ENCODE assay signal across 1 cellular context in the genomic region with DNA sequence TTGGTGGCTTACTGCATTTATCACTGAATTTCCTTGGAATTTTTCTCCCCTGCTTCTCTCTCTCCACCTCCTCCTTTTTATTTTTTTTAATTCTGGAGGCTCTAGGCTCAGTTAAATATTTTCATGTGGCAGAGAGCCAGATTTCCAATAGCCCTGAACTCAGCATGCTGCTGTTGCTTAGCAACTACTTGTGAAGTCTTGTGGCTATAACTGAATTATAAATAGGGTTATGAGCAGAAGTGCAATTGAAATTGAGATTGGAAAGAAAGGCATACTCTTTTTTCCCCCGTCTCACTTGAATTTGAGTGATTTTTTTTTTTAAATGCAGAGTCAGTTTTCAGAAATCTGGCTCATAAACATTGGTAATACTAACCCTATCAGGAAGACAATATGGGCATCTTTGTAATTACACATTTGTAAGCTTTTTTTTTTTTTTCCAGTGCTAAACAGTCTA.
TF ChIP-seq lines count a peak whose summit lies in the region.

No MANE protein-coding gene starts in this region.

TF ChIP-seq in WTC11, 78 proteins besides CTCF, POLR2A, EP300 and RAD21 (continued from another document):
- TF ChIP-seq CREB1 (CRISPR knock-in tag; IDR thresholded peaks at IDR 0.05) = no peak
- TF ChIP-seq ZNF671 (CRISPR knock-in tag; IDR thresholded peaks at IDR 0.05) = no peak
- TF ChIP-seq EMX1 (CRISPR knock-in tag; IDR thresholded peaks at IDR 0.05) = no peak
- TF ChIP-seq ZNF138 (CRISPR knock-in tag; conservative IDR thresholded peaks at IDR 0.05) = no peak
- no peak for TF ChIP-seq GABPB1 (CRISPR knock-in tag; IDR thresholded peaks at IDR 0.05)
- TF ChIP-seq, protein P1, sequence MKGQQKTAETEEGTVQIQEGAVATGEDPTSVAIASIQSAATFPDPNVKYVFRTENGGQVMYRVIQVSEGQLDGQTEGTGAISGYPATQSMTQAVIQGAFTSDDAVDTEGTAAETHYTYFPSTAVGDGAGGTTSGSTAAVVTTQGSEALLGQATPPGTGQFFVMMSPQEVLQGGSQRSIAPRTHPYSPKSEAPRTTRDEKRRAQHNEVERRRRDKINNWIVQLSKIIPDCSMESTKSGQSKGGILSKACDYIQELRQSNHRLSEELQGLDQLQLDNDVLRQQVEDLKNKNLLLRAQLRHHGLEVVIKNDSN (CRISPR knock-in tag; IDR thresholded peaks at IDR 0.05) = no peak
- TF ChIP-seq, protein P2, sequence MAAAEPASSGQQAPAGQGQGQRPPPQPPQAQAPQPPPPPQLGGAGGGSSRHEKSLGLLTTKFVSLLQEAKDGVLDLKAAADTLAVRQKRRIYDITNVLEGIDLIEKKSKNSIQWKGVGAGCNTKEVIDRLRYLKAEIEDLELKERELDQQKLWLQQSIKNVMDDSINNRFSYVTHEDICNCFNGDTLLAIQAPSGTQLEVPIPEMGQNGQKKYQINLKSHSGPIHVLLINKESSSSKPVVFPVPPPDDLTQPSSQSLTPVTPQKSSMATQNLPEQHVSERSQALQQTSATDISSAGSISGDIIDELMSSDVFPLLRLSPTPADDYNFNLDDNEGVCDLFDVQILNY (CRISPR knock-in tag; IDR thresholded peaks at IDR 0.05) = no peak
- TF ChIP-seq CDX4 (CRISPR knock-in tag; IDR thresholded peaks at IDR 0.05; ENCODE audit: borderline replicate concordance) = no peak
- TF ChIP-seq PRDM15 (CRISPR knock-in tag; IDR thresholded peaks at IDR 0.05) = no peak
- no peak for TF ChIP-seq ETV6 (CRISPR knock-in tag; IDR thresholded peaks at IDR 0.05)
- TF ChIP-seq ZNF219 (CRISPR knock-in tag; IDR thresholded peaks at IDR 0.05; ENCODE audit: borderline replicate concordance) = no peak
- TF ChIP-seq ATF6 (CRISPR knock-in tag; IDR thresholded peaks at IDR 0.05) = no peak
- TF ChIP-seq ELF4 (CRISPR knock-in tag; IDR thresholded peaks at IDR 0.05; ENCODE audit: low read depth) = no peak
- TF ChIP-seq FOXP1 (CRISPR knock-in tag; IDR thresholded peaks at IDR 0.05; ENCODE audit: borderline replicate concordance) = no peak
